ENCODE assay signal across 8 cellular contexts in the genomic region with DNA sequence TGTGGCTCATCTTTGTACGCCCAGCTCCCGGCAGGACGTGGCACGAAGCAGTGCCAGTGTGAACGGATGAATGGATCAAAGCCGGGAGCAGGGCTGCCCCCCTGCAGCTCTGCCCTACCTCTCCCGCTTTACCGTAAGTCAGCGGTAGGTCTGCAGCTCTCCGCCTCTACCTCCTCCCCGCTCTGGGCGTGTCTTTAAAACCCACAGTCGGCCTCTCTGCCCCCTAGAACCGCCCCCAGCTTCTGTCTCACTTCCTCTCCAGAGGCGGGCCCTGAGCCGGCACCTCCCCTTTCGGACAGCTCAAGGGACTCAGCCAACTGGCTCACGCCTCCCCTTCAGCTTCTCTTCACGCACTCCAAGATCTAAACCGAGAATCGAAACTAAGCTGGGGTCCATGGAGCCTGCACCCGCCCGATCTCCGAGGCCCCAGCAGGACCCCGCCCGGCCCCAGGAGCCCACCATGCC. TPM values are rescaled to one million over a fixed set of nuclear protein-coding genes. Genes with fewer than 3 reads are reported as not detected.
DNase-seq lines count a peak whose midpoint lies in the region; ATAC-seq and TF ChIP-seq lines count a peak whose summit lies in the region.

A gene with protein sequence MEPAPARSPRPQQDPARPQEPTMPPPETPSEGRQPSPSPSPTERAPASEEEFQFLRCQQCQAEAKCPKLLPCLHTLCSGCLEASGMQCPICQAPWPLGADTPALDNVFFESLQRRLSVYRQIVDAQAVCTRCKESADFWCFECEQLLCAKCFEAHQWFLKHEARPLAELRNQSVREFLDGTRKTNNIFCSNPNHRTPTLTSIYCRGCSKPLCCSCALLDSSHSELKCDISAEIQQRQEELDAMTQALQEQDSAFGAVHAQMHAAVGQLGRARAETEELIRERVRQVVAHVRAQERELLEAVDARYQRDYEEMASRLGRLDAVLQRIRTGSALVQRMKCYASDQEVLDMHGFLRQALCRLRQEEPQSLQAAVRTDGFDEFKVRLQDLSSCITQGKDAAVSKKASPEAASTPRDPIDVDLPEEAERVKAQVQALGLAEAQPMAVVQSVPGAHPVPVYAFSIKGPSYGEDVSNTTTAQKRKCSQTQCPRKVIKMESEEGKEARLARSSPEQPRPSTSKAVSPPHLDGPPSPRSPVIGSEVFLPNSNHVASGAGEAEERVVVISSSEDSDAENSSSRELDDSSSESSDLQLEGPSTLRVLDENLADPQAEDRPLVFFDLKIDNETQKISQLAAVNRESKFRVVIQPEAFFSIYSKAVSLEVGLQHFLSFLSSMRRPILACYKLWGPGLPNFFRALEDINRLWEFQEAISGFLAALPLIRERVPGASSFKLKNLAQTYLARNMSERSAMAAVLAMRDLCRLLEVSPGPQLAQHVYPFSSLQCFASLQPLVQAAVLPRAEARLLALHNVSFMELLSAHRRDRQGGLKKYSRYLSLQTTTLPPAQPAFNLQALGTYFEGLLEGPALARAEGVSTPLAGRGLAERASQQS (plus strand): TSS at position 298 of the 465 bp plus-strand sequence. CDS start 97 bp downstream, at position 395.

- H3K9me3 ChIP-seq in AG04450 (ENCODE audit: control insufficient read depth, insufficient read depth, low read length): no peaks in the 10 kb centered on the region; the same call in 1 of the 2 replicates

- DNase-seq in AG04450 (ENCODE audit: low read depth, low spot score) (peak; percentile 85), NCI-H345 treated with DMSO at 0.1 percent for 48 hours (lab: John Stamatoyannopoulos, UW; ENCODE audit: unreplicated experiment) (peak; percentile 75), iris pigment epithelial cell (ENCODE audit: low read depth) (peak; percentile 97)
- peak; percentile 88 for DNase-seq in activated CD4-positive, CD25-positive, alpha-beta regulatory T cell treated with anti-CD3 and anti-CD28 coated beads, Interleukin-2, amount 50 U/mL, for 16 hours (ENCODE audit: low read depth, low spot score)
- peak; percentile 75 to 89 for DNase-seq in central memory CD8-positive, alpha-beta T cell (ENCODE audit: low spot score in 2 of 2)
- DNase-seq in stimulated activated CD4-positive, alpha-beta T cell treated with anti-CD3 and anti-CD28 coated beads, Interleukin-12 subunit alpha, Interleukin-12 subunit beta, amount 100 ng/mL, for 4 hours: peak; percentile 88

- in situ Hi-C loops in GM18951 (cut with MboI; ENCODE audit: low sequenced_read_pairs, unreplicated experiment): no loop called here

- no peaks in the 10 kb centered on the region for H3K27me3 Mint-ChIP-seq in central memory CD8-positive, alpha-beta T cell

- peaks cover 63% of the 10 kb centered on the region for H3K4me1 Mint-ChIP-seq in central memory CD8-positive, alpha-beta T cell

- ATAC-seq in HG03196 (IDR thresholded peaks at IDR 0.05; ENCODE audit: unreplicated experiment): peak; percentile 62
- peak; percentile 80 for ATAC-seq in central memory CD8-positive, alpha-beta T cell (replicated peaks; ENCODE audit: extremely low read depth, poor library complexity, severe bottlenecking)

- H3K27ac ChIP-seq in AG04450 (ENCODE audit: low read depth, low read length): peak within 1 kb of the TSS; percentile 47

- H3K27ac Mint-ChIP-seq in central memory CD8-positive, alpha-beta T cell (ENCODE audit: low read depth): peak within 1 kb of the TSS; percentile 96

- POLR2A ChIA-PET in AG04450 (lab: Yijun Ruan, JAX): interaction anchor here (0.7 to 1.9 kb wide), 8 partner anchors 9 to 57 kb away, joined by 3 to 8 read pairs (median 4); no protein-coding TSS in a partner anchor

- peaks cover 12% of the 10 kb centered on the region for H3K36me3 Mint-ChIP-seq in central memory CD8-positive, alpha-beta T cell (ENCODE audit: insufficient read depth)

- TF ChIP-seq POLR2A in GM18951 (IDR thresholded peaks at IDR 0.05; ENCODE audit: extremely low read depth, insufficient read depth, insufficient read length): peak; percentile 67

- no peak for TF ChIP-seq CTCF in AG04450 (IDR thresholded peaks at IDR 0.05; ENCODE audit: low read depth, low read length)

- H3K9me3 Mint-ChIP-seq in central memory CD8-positive, alpha-beta T cell: no peaks in the 10 kb centered on the region

- H3K4me3 ChIP-seq in AG04450 (ENCODE audit: low read depth, low read length): peak within 1 kb of the TSS; percentile 93

- H3K27me3 ChIP-seq in AG04450 (ENCODE audit: control insufficient read depth, insufficient read depth, low read length): no peaks in the 10 kb centered on the region

- H3K4me3 Mint-ChIP-seq in central memory CD8-positive, alpha-beta T cell: peak within 1 kb of the TSS; percentile 98

- CTCF ChIA-PET in AG04450 (lab: Charles Lee): interaction anchor here (0.8 to 2.5 kb wide), 11 partner anchors 9 to 326 kb away, joined by 3 to 19 read pairs (median 4); no protein-coding TSS in a partner anchor

RNA-seq across cellular contexts. Expression of the gene that starts here (rescaled TPM):
- polyA plus RNA-seq in AG04450 (2011; rRNA removed): 7.6 and 12.5 TPM in 2 replicates
- polyA minus RNA-seq in AG04450 (2011; rRNA and poly(A)+ RNA removed): 22.0 and 22.5 TPM in 2 replicates

Comparison
In these comparisons a context has a peak if more than half of its experiments do, and no peak if none do; other contexts are left out.
1. Peak in every context shown above with its lines: DNase-seq, ATAC-seq, H3K4me3 ChIP-seq and H3K27ac ChIP-seq.